ENCODE assay signal across 16 cellular contexts in genomic region chr4:84901173-84901572, GRCh38.
"Had no signal": no experiment of that assay in that cellular context is flagged by ENCODE, and none has a peak within 500 bp of the region (broad histone marks: within the 10 kb centered on the region; RNA-seq: fewer than 3 reads in every experiment).

No MANE protein-coding gene starts in this region.

- H3K27me3 ChIP-seq: heart left ventricle, thyroid gland had no signal

- H3K4me1 ChIP-seq: lower lobe of right lung had no signal

- DNase-seq: activated CD4-positive, alpha-beta T cell treated with anti-CD3 and anti-CD28 coated beads for 1 hour; activated CD4-positive, alpha-beta T cell treated with anti-CD3 and anti-CD28 coated beads, Interleukin-2, amount 50 U/mL, for 4 hours; activated naive CD4-positive, alpha-beta T cell; activated naive CD8-positive, alpha-beta T cell treated with anti-CD3 and anti-CD28 coated beads, Interleukin-2, amount 10 ng/mL, durations not matched to agents 7 days and 5 days; activated T-cell treated with anti-CD3 and anti-CD28 coated beads for 4 hours; effector memory CD4-positive, alpha-beta T cell; heart left ventricle; left cardiac atrium; lower lobe of right lung; naive B cell; nucleus accumbens; posterior cingulate gyrus; retina; stimulated activated CD4-positive, alpha-beta T cell treated with anti-CD3 and anti-CD28 coated beads, Interleukin-4, amount 100 ng/mL, for 1 hour; stimulated activated naive B cell treated with anti-CD40 and anti-IgM and Interleukin-4, amounts not matched to agents 10 μg/mL and 1 μg/mL and 100 μg/mL, for 72 hours; thyroid gland had no signal

- H3K36me3 ChIP-seq: lower lobe of right lung, thyroid gland had no signal

- ATAC-seq: heart left ventricle; left cardiac atrium; lower lobe of right lung; stimulated activated naive B cell treated with anti-CD40 and anti-IgM and Interleukin-4, amounts not matched to agents 10 μg/mL and 1 μg/mL and 100 μg/mL, for 72 hours had no signal

- H3K27ac ChIP-seq: heart left ventricle, lower lobe of right lung, thyroid gland had no signal

- H3K4me3 ChIP-seq: heart left ventricle, lower lobe of right lung, thyroid gland had no signal
